In genomic region chr4:36000941-36001557, GRCh38 we compare ENCODE assay signal across 21 cellular contexts.
DNase-seq lines count a peak whose midpoint lies in the region; ATAC-seq, FAIRE-seq and TF ChIP-seq lines count a peak whose summit lies in the region.
"Had no signal": no experiment of that assay in that cellular context is flagged by ENCODE, and none has a peak within 500 bp of the region (broad histone marks: within the 10 kb centered on the region; RNA-seq: fewer than 3 reads in every experiment).

No MANE protein-coding gene starts in this region.

- WGBS in liver, result 41% methylated on average over 3 of the region's 3 CpGs
- WGBS in HepG2 (ENCODE audit: low lambda C conversion rate), result 2% methylated on average over 3 of the region's 3 CpGs

- no TSS peak for BruUV-seq in HepG2 (replicated peaks; lab: Mats Ljungman, UMichigan)

- H3K27me3 ChIP-seq in liver (ENCODE audit: control insufficient read depth in 4 of 4, insufficient read depth in 4 of 4, low read length in 3 of 4), result no peaks in the 10 kb centered on the region
- no peaks in the 10 kb centered on the region; a peak in 1 of 5 replicates for H3K27me3 ChIP-seq in HepG2 (ENCODE audit: control insufficient read depth in 1 of 2, insufficient read depth in 2 of 2, low read length in 2 of 2)
- no peaks in the 10 kb centered on the region for H3K27me3 ChIP-seq in lower lobe of right lung (ENCODE audit: low read depth)
- H3K27me3 ChIP-seq: BLaER1 treated with 17β-estradiol and CSF1 and Interleukin-3, amounts not matched to agents 10 nM and 100 nM had no signal

- TF ChIP-seq EP300 in HepG2 (IDR thresholded peaks at IDR 0.05; ENCODE audit: low read depth in 2 of 2, low read length in 2 of 2) (no peak), HepG2 (CRISPR knock-in tag; IDR thresholded peaks at IDR 0.05; ENCODE audit: borderline replicate concordance) (no peak)

- ATAC-seq in HepG2 (no peak), GM19452 (IDR thresholded peaks at IDR 0.05; ENCODE audit: unreplicated experiment) (no peak), lower lobe of right lung (no peak)
- ATAC-seq: CD8-positive, alpha-beta T cell; GM23338; K562 had no signal

- intact Hi-C loops in HepG2 (cut with micrococcal nuclease; ENCODE audit: unreplicated experiment) (no loop called here), lower lobe of right lung (cut with DNase I) (no loop called here)

- H3K27me3 Mint-ChIP-seq in nephron progenitor cell (ENCODE audit: low read depth, poor library complexity), result no peaks in the 10 kb centered on the region
- H3K27me3 Mint-ChIP-seq: B cell had no signal

- in situ Hi-C loops in HepG2 (cut with HindIII; ENCODE audit: extremely low pct_ligation_motif_present, low pct_unique_long_range_greater_than_20kb), result no loop called here

- no peak for FAIRE-seq in HepG2 (lab: Jason Lieb, UNC)
- FAIRE-seq: H54, K562 had no signal

- no peak overlapping the region for H3K4me2 ChIP-seq in HepG2 (ENCODE audit: low read depth, low read length)
- H3K4me2 ChIP-seq: BLaER1 treated with 17β-estradiol and CSF1 and Interleukin-3, amounts not matched to agents 10 nM and 100 nM; GM23338 had no signal

- POLR2A ChIA-PET in HepG2 (lab: Yijun Ruan, JAX), result no interaction called here

- H3K9me3 Mint-ChIP-seq in nephron progenitor cell, result peaks cover 5% of the 10 kb centered on the region
- H3K9me3 Mint-ChIP-seq: GM23338 had no signal

- no peak overlapping the region for H3K4me3 Mint-ChIP-seq in nephron progenitor cell
- H3K4me3 Mint-ChIP-seq: B cell; CD8-positive, alpha-beta T cell; GM23338; HFFc6 had no signal

- H3K4me1 ChIP-seq in liver (ENCODE audit: control insufficient read depth in 4 of 4, insufficient read depth in 4 of 4, low read length in 3 of 4) (peaks cover 0 to 4% (median under 1%) of the 10 kb centered on the region in 4 donors), HepG2 (ENCODE audit: insufficient read depth, low read length) (no peaks in the 10 kb centered on the region), lower lobe of right lung (no peaks in the 10 kb centered on the region)
- H3K4me1 ChIP-seq: BLaER1 treated with 17β-estradiol and CSF1 and Interleukin-3, amounts not matched to agents 10 nM and 100 nM had no signal

- no peak overlapping the region for H2AFZ ChIP-seq in HepG2 (ENCODE audit: low read length)
- H2AFZ ChIP-seq: GM23338 had no signal

- H3K36me3 ChIP-seq in liver (ENCODE audit: control insufficient read depth in 4 of 4, insufficient read depth in 3 of 4, low read depth in 1 of 4, low read length in 3 of 4) (no peaks in the 10 kb centered on the region), HepG2 (replicated peaks in 1 of 2; ENCODE audit: control insufficient read depth in 1 of 2, insufficient read depth in 2 of 2, low read length in 2 of 2) (no peaks in the 10 kb centered on the region), lower lobe of right lung (no peaks in the 10 kb centered on the region)

- no peak for TF ChIP-seq CTCF in liver (IDR thresholded peaks at IDR 0.05; ENCODE audit: low read depth, low read length, missing input control)
- no peak for TF ChIP-seq CTCF in HepG2 (CRISPR knock-in tag; IDR thresholded peaks at IDR 0.05)
- no peak for TF ChIP-seq CTCF in nephron progenitor cell (IDR thresholded peaks at IDR 0.05)
- TF ChIP-seq CTCF in lower lobe of right lung (IDR thresholded peaks at IDR 0.05), result no peak

- no peaks in the 10 kb centered on the region for H3K9me3 ChIP-seq in liver (ENCODE audit: control insufficient read depth in 4 of 4, low read length in 3 of 4)
- H3K9me3 ChIP-seq in HepG2 (ENCODE audit: low read length), result no peaks in the 10 kb centered on the region
- no peaks in the 10 kb centered on the region for H3K9me3 ChIP-seq in lower lobe of right lung
- H3K9me3 ChIP-seq: BLaER1 treated with 17β-estradiol and CSF1 and Interleukin-3, amounts not matched to agents 10 nM and 100 nM had no signal

- H3K27ac Mint-ChIP-seq in nephron progenitor cell, result peak overlapping the region; percentile 17
- H3K27ac Mint-ChIP-seq: B cell; CD8-positive, alpha-beta T cell; GM23338; HFFc6 had no signal

- no peaks in the 10 kb centered on the region for H3K4me1 Mint-ChIP-seq in nephron progenitor cell
- H3K4me1 Mint-ChIP-seq: B cell, GM23338 had no signal

- TF ChIP-seq POLR2A in HepG2 (IDR thresholded peaks at IDR 0.05; ENCODE audit: insufficient read depth in 1 of 2, low read depth in 2 of 2, low read length in 2 of 2), result no peak

- H3K27ac ChIP-seq in liver (ENCODE audit: low read depth in 1 of 2, low read length in 2 of 2) (peak overlapping the region; percentile 20 to 53), HepG2 (ENCODE audit: extremely low read length, insufficient read depth, low read length) (no peak overlapping the region), epithelial cell of prostate (peak overlapping the region; percentile 22), lower lobe of right lung (no peak overlapping the region)
- H3K27ac ChIP-seq: BLaER1 treated with 17β-estradiol and CSF1 and Interleukin-3, amounts not matched to agents 10 nM and 100 nM; HL-60 had no signal

- H3K9ac ChIP-seq in liver (ENCODE audit: low read depth in 1 of 2, low read length in 2 of 2) (no peak overlapping the region), HepG2 (ENCODE audit: insufficient read depth, low read depth, low read length) (no peak overlapping the region)
- H3K9ac ChIP-seq: BLaER1 treated with 17β-estradiol and CSF1 and Interleukin-3, amounts not matched to agents 10 nM and 100 nM had no signal

- no peaks in the 10 kb centered on the region for H4K20me1 ChIP-seq in HepG2 (ENCODE audit: insufficient read depth, low read length)
- H4K20me1 ChIP-seq: BLaER1 treated with 17β-estradiol and CSF1 and Interleukin-3, amounts not matched to agents 10 nM and 100 nM had no signal

- no peaks in the 10 kb centered on the region for H3K36me3 Mint-ChIP-seq in nephron progenitor cell (ENCODE audit: low read depth)

- CTCF ChIA-PET in HepG2 (lab: Yijun Ruan, JAX; ENCODE audit: low intra/inter-chr PET ratio, low total read pairs), result no interaction called here

- H3K4me3 ChIP-seq in liver (ENCODE audit: low read depth in 1 of 3, low read length in 3 of 3) (no peak overlapping the region), HepG2 (replicated peaks in 1 of 3; ENCODE audit: insufficient read depth in 1 of 3, low read depth in 2 of 3, low read length in 3 of 3) (no peak overlapping the region), lower lobe of right lung (no peak overlapping the region)
- H3K4me3 ChIP-seq: BLaER1 treated with 17β-estradiol and CSF1 and Interleukin-3, amounts not matched to agents 10 nM and 100 nM; GM23338; K562 had no signal

- no peaks in the 10 kb centered on the region for H3K79me2 ChIP-seq in HepG2 (ENCODE audit: insufficient read depth, low read length)

- TF ChIP-seq RAD21 in liver (IDR thresholded peaks at IDR 0.05) (no peak), HepG2 (CRISPR knock-in tag; IDR thresholded peaks at IDR 0.05) (no peak)

- DNase-seq in HepG2 (ENCODE audit: low spot score) (no peak), M059J (ENCODE audit: low read depth) (peak; percentile 1), epithelial cell of prostate (ENCODE audit: low read depth, low spot score) (no peak), nephron progenitor cell (no peak), NCI-H446 (lab: John Stamatoyannopoulos, UW) (no peak), lower lobe of right lung (no peak)
- DNase-seq: CD8-positive, alpha-beta T cell; DMS 273 treated with DMSO at 0.1 percent for 48 hours; DMS79; GDM1; HCEC 1CT; HFFc6; IMR-90 had no signal

TF ChIP-seq in liver, 16 proteins besides CTCF, POLR2A, EP300 and RAD21:
- TF ChIP-seq RXRA (IDR thresholded peaks at IDR 0.05), result peak in 1 of 2 donors; percentile 45
- no peak for TF ChIP-seq ZBTB33 (IDR thresholded peaks at IDR 0.05)
- TF ChIP-seq FOXA2 (IDR thresholded peaks at IDR 0.05), result no peak
- TF ChIP-seq EGR1 (IDR thresholded peaks at IDR 0.05; ENCODE audit: low read depth in 2 of 2), result no peak
- TF ChIP-seq NR2F2 (IDR thresholded peaks at IDR 0.05), result no peak
- no peak for TF ChIP-seq TAF1 (conservative IDR thresholded peaks at IDR 0.05)
- TF ChIP-seq HNF4A (conservative IDR thresholded peaks at IDR 0.05), result peak in 1 of 2 donors; percentile 46

TF ChIP-seq in HepG2, 621 proteins besides CTCF, POLR2A, EP300 and RAD21 (continues in another document):
- TF ChIP-seq ZNF547 (CRISPR knock-in tag; IDR thresholded peaks at IDR 0.05) (no peak), NR2F1 (CRISPR knock-in tag; IDR thresholded peaks at IDR 0.05) (no peak), TSC22D2 (CRISPR knock-in tag; IDR thresholded peaks at IDR 0.05; ENCODE audit: borderline replicate concordance) (no peak), MATR3 (CRISPR knock-in tag; IDR thresholded peaks at IDR 0.05) (no peak), XRCC5 (optimal IDR thresholded peaks at IDR 0.05; ENCODE audit: low read length) (no peak), IRF1 (CRISPR knock-in tag; IDR thresholded peaks at IDR 0.05; ENCODE audit: low read depth) (no peak), ZC3H13 (CRISPR knock-in tag; IDR thresholded peaks at IDR 0.05) (no peak)

Comparison
In these comparisons a context has a peak if more than half of its experiments do, and no peak if none do; other contexts are left out.
1. H3K27ac ChIP-seq: peak in liver (2 of 2) and epithelial cell of prostate (single experiment); none in HepG2 (single experiment) and lower lobe of right lung (single experiment).